ENCODE assay signal across 8 cellular contexts in the genomic region with DNA sequence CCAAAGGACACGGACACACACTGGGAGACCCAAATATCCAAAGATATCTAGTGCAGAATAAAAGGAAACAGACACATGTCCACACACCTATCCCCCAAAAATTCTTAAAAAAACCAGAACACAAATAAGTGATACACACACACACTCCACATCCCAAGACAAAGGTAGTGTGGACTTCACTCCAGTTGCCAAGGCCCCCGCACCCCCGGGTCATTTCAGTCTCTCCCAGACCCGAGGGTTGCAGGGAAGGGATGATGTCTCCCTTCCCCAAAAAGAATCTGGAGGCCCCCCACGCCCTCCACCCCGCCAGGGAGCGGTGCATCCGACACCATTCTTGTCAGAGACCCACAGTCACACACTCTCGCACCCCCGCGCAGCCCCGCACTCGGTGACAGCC. TPM values are rescaled to one million over a fixed set of nuclear protein-coding genes. Genes with fewer than 3 reads are reported as not detected.
DNase-seq lines count a peak whose midpoint lies in the region; TF ChIP-seq lines count a peak whose summit lies in the region.

No MANE protein-coding gene starts in this region.

- TF ChIP-seq CTCF in Calu3 (IDR thresholded peaks at IDR 0.05; ENCODE audit: unreplicated experiment) (no peak), progenitor cell of endocrine pancreas (IDR thresholded peaks at IDR 0.05; ENCODE audit: unreplicated experiment) (no peak), ovary (IDR thresholded peaks at IDR 0.05) (no peak)

- peaks cover 79% of the 10 kb centered on the region for H3K27me3 Mint-ChIP-seq in Calu3 (ENCODE audit: unreplicated experiment)
- peaks cover 34% of the 10 kb centered on the region for H3K27me3 Mint-ChIP-seq in progenitor cell of endocrine pancreas

- DNase-seq in Calu3 (no peak), NT2/D1 (ENCODE audit: low read depth, low spot score) (no peak), progenitor cell of endocrine pancreas (ENCODE audit: low spot score, unreplicated experiment) (no peak), ovary (no peak), germinal center (ENCODE audit: low spot score) (no peak), occipital lobe (lab: John Stamatoyannopoulos, UW) (no peak), NCI-H774 (lab: John Stamatoyannopoulos, UW) (no peak)

- H3K36me3 Mint-ChIP-seq in Calu3 (ENCODE audit: insufficient read depth, unreplicated experiment), result peaks cover 13% of the 10 kb centered on the region
- peaks cover under 1% of the 10 kb centered on the region for H3K36me3 Mint-ChIP-seq in progenitor cell of endocrine pancreas (ENCODE audit: insufficient read depth)

- 15 to 17% methylated on average over 13 of the region's 13 CpGs for WGBS in ectodermal cell, 2 experiments
- WGBS in ovary, 3 donors, result 5 to 6% (median 5%) methylated on average over 12 to 13 of the region's 13 CpGs

- H3K4me1 Mint-ChIP-seq in Calu3 (ENCODE audit: low read depth, unreplicated experiment) (peaks cover 25% of the 10 kb centered on the region), progenitor cell of endocrine pancreas (ENCODE audit: low read depth) (peaks cover 17% of the 10 kb centered on the region)

- peak overlapping the region; percentile 39 for H3K4me3 Mint-ChIP-seq in Calu3 (ENCODE audit: low read depth, unreplicated experiment)
- H3K4me3 Mint-ChIP-seq in progenitor cell of endocrine pancreas (ENCODE audit: low read depth), result peak overlapping the region; percentile 76

- BruUV-seq in Calu3 (replicated peaks; lab: Mats Ljungman, UMichigan), result no TSS peak

- peak overlapping the region; percentile 61 for H3K9ac ChIP-seq in NT2/D1 (ENCODE audit: insufficient read length, low read depth)

- intact Hi-C loops in Calu3 (cut with micrococcal nuclease; ENCODE audit: unreplicated experiment), result loop anchor here (5.0 kb wide), 1 partner anchor 326 kb away; no protein-coding TSS in a partner anchor
- intact Hi-C loops in ovary (cut with DNase I), result loop anchor here in 2 of 4 donors (10.0 kb wide), 2 partner anchors 79 to 319 kb away; partner anchors contain the start of genes SIPA1L3 (in 2 of the 2) and WDR87 (in 2 of the 2)

- CTCF ChIA-PET in Calu3 (lab: Charles Lee), result no interaction called here

- peak overlapping the region; percentile 74 for H3K4me3 ChIP-seq in NT2/D1 (ENCODE audit: insufficient read length, low read depth)
- peak overlapping the region; percentile 65 for H3K4me3 ChIP-seq in ectodermal cell (ENCODE audit: insufficient read depth, low read depth, low read length)
- H3K4me3 ChIP-seq in ovary, result no peak overlapping the region

- H3K36me3 ChIP-seq in NT2/D1 (ENCODE audit: insufficient read depth, insufficient read length, low read length) (peaks cover 8% of the 10 kb centered on the region), ectodermal cell (ENCODE audit: control insufficient read depth, insufficient read depth, low read length) (no peaks in the 10 kb centered on the region), ovary (no peaks in the 10 kb centered on the region)

- H3K9me3 ChIP-seq in NT2/D1 (ENCODE audit: insufficient read depth, low read length) (no peaks in the 10 kb centered on the region), ectodermal cell (ENCODE audit: control insufficient read depth, low read length) (no peaks in the 10 kb centered on the region), ovary (no peaks in the 10 kb centered on the region)

- H3K27me3 ChIP-seq in NT2/D1 (ENCODE audit: insufficient read depth, insufficient read length) (peaks cover 4% of the 10 kb centered on the region), ectodermal cell (ENCODE audit: control insufficient read depth, insufficient read depth, low read length, poor library complexity, severe bottlenecking) (peaks cover 22% of the 10 kb centered on the region), ovary (no peaks in the 10 kb centered on the region)

- TF ChIP-seq EP300 in ovary (IDR thresholded peaks at IDR 0.05), result no peak

- H3K27ac ChIP-seq in ectodermal cell (ENCODE audit: insufficient read depth, low read depth, low read length, poor library complexity, severe bottlenecking) (no peak overlapping the region), ovary (no peak overlapping the region)

- TF ChIP-seq POLR2A in ovary (IDR thresholded peaks at IDR 0.05), result no peak

- H3K4me1 ChIP-seq in NT2/D1 (ENCODE audit: insufficient read depth, insufficient read length) (peaks cover 11% of the 10 kb centered on the region), ectodermal cell (ENCODE audit: control insufficient read depth, insufficient read depth, low read length) (peaks cover 5% of the 10 kb centered on the region), ovary (ENCODE audit: insufficient read depth) (no peaks in the 10 kb centered on the region)

- H3K27ac Mint-ChIP-seq in Calu3 (ENCODE audit: unreplicated experiment) (no peak overlapping the region), progenitor cell of endocrine pancreas (no peak overlapping the region)

- H3K9me3 Mint-ChIP-seq in Calu3 (ENCODE audit: low read depth, unreplicated experiment) (no peaks in the 10 kb centered on the region), progenitor cell of endocrine pancreas (ENCODE audit: low read depth) (no peaks in the 10 kb centered on the region)

RNA-seq across cellular contexts. Expression of gene DPF1, which starts 0.4 kb away (rescaled TPM):
- 1.0 and 1.5 TPM in 2 replicates for total RNA-seq in Calu3 (2022)
- polyA plus RNA-seq in ectodermal cell (2013, experiment 1 of 4), result 12.4 TPM
- 9.2 TPM for polyA plus RNA-seq in ectodermal cell (2013, experiment 2 of 4)
- 8.4 TPM for polyA plus RNA-seq in ectodermal cell (2013, experiment 3 of 4)
- polyA plus RNA-seq in ectodermal cell (2013, experiment 4 of 4), result 8.2 TPM
- total RNA-seq in progenitor cell of endocrine pancreas, result 4.8 and 4.9 TPM in 2 replicates
- total RNA-seq in ovary, result 1 to 10 TPM in 1 of 7 donors, under 1 TPM in 4, not detected in 2; 0.23 to 1.0 (median 0.35) TPM
- under 1 TPM; 0.23 to 0.50 TPM for polyA plus RNA-seq in ovary
- 37.4 TPM for total RNA-seq in occipital lobe

RNA-seq across cellular contexts. Expression of gene PPP1R14A, which starts 32.6 kb away (rescaled TPM):
- total RNA-seq in Calu3 (2022), result 0.88 and 2.4 TPM in 2 replicates
- polyA plus RNA-seq in ectodermal cell (2013, experiment 1 of 4), result 3.2 TPM
- 3.5 TPM for polyA plus RNA-seq in ectodermal cell (2013, experiment 2 of 4)
- 6.0 TPM for polyA plus RNA-seq in ectodermal cell (2013, experiment 3 of 4)
- polyA plus RNA-seq in ectodermal cell (2013, experiment 4 of 4), result 4.8 TPM
- total RNA-seq in progenitor cell of endocrine pancreas, result 15.2 and 17.2 TPM in 2 replicates
- 100 to 1,000 TPM in 3 of 7 donors, 10 to 100 TPM in 4; 36.8 to 235 (median 97.1) TPM for total RNA-seq in ovary
- polyA plus RNA-seq in ovary, result 10 to 100 TPM; 10.5 to 92.8 TPM
- 0.78 TPM for total RNA-seq in occipital lobe

RNA-seq across cellular contexts. Expression of gene SPINT2, which starts 40.8 kb away (rescaled TPM):
- 1,023 and 1,082 TPM in 2 replicates for total RNA-seq in Calu3 (2022)
- 128 TPM for polyA plus RNA-seq in ectodermal cell (2013, experiment 1 of 4)
- 141 TPM for polyA plus RNA-seq in ectodermal cell (2013, experiment 2 of 4)
- 124 TPM for polyA plus RNA-seq in ectodermal cell (2013, experiment 3 of 4)
- polyA plus RNA-seq in ectodermal cell (2013, experiment 4 of 4), result 141 TPM
- total RNA-seq in progenitor cell of endocrine pancreas, result 519 and 559 TPM in 2 replicates
- 100 to 1,000 TPM; 111 to 556 (median 118) TPM for total RNA-seq in ovary
- polyA plus RNA-seq in ovary, result 10 to 100 TPM; 71.5 to 79.6 TPM
- 73.9 TPM for total RNA-seq in occipital lobe
